In the genomic region with DNA sequence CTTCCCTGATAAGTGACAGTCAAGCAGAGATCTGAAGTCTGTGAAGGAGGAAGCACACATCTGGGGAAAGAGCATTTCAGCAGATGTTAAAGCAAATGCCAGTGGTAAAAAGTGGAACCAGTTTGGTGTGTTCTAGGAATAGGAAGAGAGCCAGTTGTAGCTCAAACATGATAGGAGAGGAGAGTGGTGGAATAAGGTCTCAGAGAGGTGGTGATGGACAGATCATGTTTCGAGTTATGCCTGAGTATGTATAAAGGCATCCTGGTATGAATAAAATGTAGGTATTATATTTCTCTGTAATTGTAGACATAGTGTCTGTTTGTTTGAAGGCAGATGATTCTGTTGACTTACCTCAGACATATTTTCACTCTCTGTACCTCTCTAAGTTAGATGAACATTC, we compare ENCODE assay signal across 13 cellular contexts.
"Had no signal": no experiment of that assay in that cellular context is flagged by ENCODE, and none has a peak within 500 bp of the region (broad histone marks: within the 10 kb centered on the region; RNA-seq: fewer than 3 reads in every experiment).

No MANE protein-coding gene starts in this region.

- H3K4me1 ChIP-seq: pancreas had no signal

- DNase-seq: activated CD4-positive, alpha-beta memory T cell treated with anti-CD3 and anti-CD28 coated beads, Interleukin-2, amount 10 ng/mL, durations not matched to agents 7 days and 5 days; activated CD4-positive, alpha-beta T cell treated with anti-CD3 and anti-CD28 coated beads for 36 hours; foreskin melanocyte; heart left ventricle; left colon; pancreas; stimulated activated CD4-positive, alpha-beta T cell treated with anti-CD3 and anti-CD28 coated beads, Interleukin-15, amount 100 ng/mL, for 24 hours; stimulated activated CD4-positive, alpha-beta T cell treated with anti-CD3 and anti-CD28 coated beads, Interleukin-4, amount 100 ng/mL, for 24 hours; stimulated activated naive CD8-positive, alpha-beta T cell treated with anti-CD3 and anti-CD28 coated beads, Interleukin-15, amount 100 ng/mL, for 72 hours; T1000 had no signal

- H3K27ac ChIP-seq: cardiac muscle cell, heart left ventricle, pancreas, thoracic aorta, VCaP had no signal

- H3K27me3 ChIP-seq: cardiac muscle cell, heart left ventricle, pancreas had no signal

- H3K36me3 ChIP-seq: cardiac muscle cell, heart left ventricle, pancreas, thoracic aorta had no signal

- H3K9me3 ChIP-seq: heart left ventricle, pancreas, thoracic aorta had no signal

- ATAC-seq: activated CD4-positive, alpha-beta T cell treated with anti-CD3 and anti-CD28 coated beads for 36 hours; heart left ventricle; left colon; pancreas; stimulated activated naive CD8-positive, alpha-beta T cell treated with anti-CD3 and anti-CD28 coated beads, Interleukin-15, amount 100 ng/mL, for 72 hours had no signal

- H3K4me3 ChIP-seq: cardiac muscle cell, heart left ventricle, pancreas, thoracic aorta had no signal
